ENCODE assay signal across 8 cellular contexts in the genomic region with DNA sequence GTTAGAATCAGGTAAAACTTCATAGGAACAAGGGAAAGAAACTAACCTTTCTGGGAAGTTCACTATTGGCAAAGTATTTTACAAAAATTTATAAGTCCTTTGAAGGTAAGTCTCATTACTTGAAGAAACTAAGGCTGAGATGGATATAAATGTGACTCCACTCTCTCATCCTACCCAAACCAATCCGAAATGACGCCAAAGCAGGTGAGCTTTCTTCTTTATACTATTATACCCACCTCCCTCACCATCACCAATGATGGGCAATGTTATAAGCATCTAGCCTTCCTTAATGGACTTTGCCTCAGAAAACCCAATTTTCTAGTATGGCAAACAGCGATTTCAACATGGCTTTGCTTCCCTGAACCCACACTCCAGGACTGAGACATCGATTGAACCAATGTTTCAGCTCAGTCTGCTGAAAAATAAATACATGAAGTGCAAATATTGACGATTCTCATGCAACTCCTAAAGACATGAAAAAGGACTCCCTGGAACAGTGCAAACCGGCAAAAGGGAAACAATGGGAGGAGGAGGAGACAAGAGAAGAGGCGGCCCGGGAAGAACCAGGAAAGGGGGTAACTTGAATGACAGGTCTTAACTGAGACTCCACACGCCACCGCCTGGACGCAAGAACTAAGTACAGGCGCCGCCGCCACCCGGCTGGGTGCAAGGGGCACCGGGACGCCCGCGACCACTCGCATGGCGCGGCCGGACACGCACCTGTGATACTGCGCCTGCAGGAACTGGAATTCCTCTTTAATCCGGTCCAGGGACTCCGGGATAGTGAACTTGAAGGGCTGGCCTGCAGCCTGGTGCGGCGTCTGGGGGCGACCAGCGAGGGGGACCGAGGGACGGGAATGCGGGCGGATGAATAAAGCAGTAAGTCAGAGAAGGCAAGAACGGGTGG. TPM values are rescaled to one million over a fixed set of nuclear protein-coding genes. Genes with fewer than 3 reads are reported as not detected.
DNase-seq lines count a peak whose midpoint lies in the region; ATAC-seq and TF ChIP-seq lines count a peak whose summit lies in the region.

No MANE protein-coding gene starts in this region.

- DNase-seq in SKM-1 treated with dmso at 0.1 percent for 144 hours (lab: John Stamatoyannopoulos, UW; ENCODE audit: unreplicated experiment) (peak; percentile 2), SKM-1 (lab: John Stamatoyannopoulos, UW; ENCODE audit: unreplicated experiment) (no peak), Karpas-422 (peak; percentile 52), Peyer's patch (peak; percentile 83 to 94 (median 86)), breast epithelium (ENCODE audit: low spot score in 2 of 2) (peak; percentile 82 to 86), iPS DF 6.9 (ENCODE audit: low read depth, low spot score) (no peak), prostate gland (ENCODE audit: low spot score) (peak; percentile 92)

- H3K27ac ChIP-seq in Karpas-422 (ENCODE audit: low read length) (no peak overlapping the region), Peyer's patch (peak overlapping the region; percentile 78 to 93 (median 86)), breast epithelium (peak overlapping the region; percentile 92 to 93), iPS DF 6.9 (ENCODE audit: low read length) (no peak overlapping the region), prostate gland (peak overlapping the region; percentile 79 to 85)

- H4K20me1 ChIP-seq in Karpas-422 (ENCODE audit: insufficient read depth, low read depth, low read length) = no peaks in the 10 kb centered on the region

- H3K27me3 ChIP-seq in Karpas-422 (ENCODE audit: low read length) = no peaks in the 10 kb centered on the region
- no peaks in the 10 kb centered on the region for H3K27me3 ChIP-seq in Peyer's patch
- H3K27me3 ChIP-seq in breast epithelium = no peaks in the 10 kb centered on the region
- no peaks in the 10 kb centered on the region for H3K27me3 ChIP-seq in iPS DF 6.9 (ENCODE audit: control insufficient read depth, insufficient read depth, low read length)
- H3K27me3 ChIP-seq in prostate gland (replicated peaks; ENCODE audit: insufficient read depth) = no peaks in the 10 kb centered on the region

- TF ChIP-seq CTCF in Peyer's patch (IDR thresholded peaks at IDR 0.05) (peak; percentile 37 to 75 (median 67)), breast epithelium (IDR thresholded peaks at IDR 0.05) (peak; percentile 66 to 79 (median 78)), prostate gland (IDR thresholded peaks at IDR 0.05) (peak; percentile 33 to 79 (median 74))

- TF ChIP-seq POLR2A in Peyer's patch (IDR thresholded peaks at IDR 0.05) = no peak
- TF ChIP-seq POLR2A in breast epithelium (IDR thresholded peaks at IDR 0.05) = no peak
- TF ChIP-seq POLR2A in prostate gland (IDR thresholded peaks at IDR 0.05) = peak; percentile 37

- ATAC-seq in GM19023 (IDR thresholded peaks at IDR 0.05; ENCODE audit: unreplicated experiment) = no peak

- H3K4me2 ChIP-seq in Karpas-422 (ENCODE audit: low read depth, low read length, poor library complexity, severe bottlenecking) = no peak overlapping the region

- no peaks in the 10 kb centered on the region for H3K9me3 ChIP-seq in Karpas-422 (ENCODE audit: low read length)
- H3K9me3 ChIP-seq in Peyer's patch = no peaks in the 10 kb centered on the region
- no peaks in the 10 kb centered on the region for H3K9me3 ChIP-seq in breast epithelium
- H3K9me3 ChIP-seq in iPS DF 6.9 (ENCODE audit: control insufficient read depth, insufficient read depth, low read length) = no peaks in the 10 kb centered on the region
- H3K9me3 ChIP-seq in prostate gland = no peaks in the 10 kb centered on the region

- H3K79me2 ChIP-seq in Karpas-422 (ENCODE audit: low read length) = no peaks in the 10 kb centered on the region

- H3K36me3 ChIP-seq in Karpas-422 (ENCODE audit: insufficient read depth, low read length) = no peaks in the 10 kb centered on the region
- no peaks in the 10 kb centered on the region for H3K36me3 ChIP-seq in Peyer's patch
- H3K36me3 ChIP-seq in breast epithelium = no peaks in the 10 kb centered on the region
- H3K36me3 ChIP-seq in iPS DF 6.9 (ENCODE audit: control insufficient read depth, insufficient read depth, low read length) = peaks cover 7% of the 10 kb centered on the region; the same call in 1 of the 2 replicates
- no peaks in the 10 kb centered on the region for H3K36me3 ChIP-seq in prostate gland

- intact Hi-C loops in breast epithelium (cut with DNase I; ENCODE audit: low total_unique reads) (no loop called here), prostate gland (cut with DNase I) (loop anchor here (2.0 to 10.0 kb wide), 8 partner anchors 100 to 1082 kb away; no protein-coding TSS in a partner anchor)

- H3K4me3 ChIP-seq in Karpas-422 (ENCODE audit: low read length) (no peak overlapping the region), Peyer's patch (peak overlapping the region; percentile 65 to 81 (median 72)), breast epithelium (peak overlapping the region; percentile 80 to 90 (median 84)), iPS DF 6.9 (ENCODE audit: low read length) (peak overlapping the region; percentile 60; the same call in 1 of the 2 replicates), prostate gland (peak overlapping the region; percentile 64 to 66)

- no peak overlapping the region for H2AFZ ChIP-seq in Karpas-422 (ENCODE audit: low read length)

- WGBS in iPS DF 6.9 (ENCODE audit: insufficient coverage, insufficient read length) = no CpG with 5 or more reads among the region's 36 CpGs
- 3% methylated on average over 36 of the region's 36 CpGs for WGBS in prostate gland

- no peaks in the 10 kb centered on the region for H3K9me2 ChIP-seq in Karpas-422 (replicated peaks; ENCODE audit: insufficient read depth, low read length)

- no peak overlapping the region for H3K9ac ChIP-seq in Karpas-422 (ENCODE audit: low read length)

- H3K4me1 ChIP-seq in Karpas-422 (ENCODE audit: low read length) = no peaks in the 10 kb centered on the region
- H3K4me1 ChIP-seq in Peyer's patch = peaks cover 0 to 21% (median 2%) of the 10 kb centered on the region in 4 donors
- peaks cover 0 to 14% of the 10 kb centered on the region in 2 donors for H3K4me1 ChIP-seq in breast epithelium
- H3K4me1 ChIP-seq in iPS DF 6.9 (ENCODE audit: control insufficient read depth, insufficient read depth, low read length) = no peaks in the 10 kb centered on the region; the same call in 1 of the 2 replicates
- no peaks in the 10 kb centered on the region for H3K4me1 ChIP-seq in prostate gland (replicated peaks)

RNA-seq across cellular contexts. Expression of gene TLE1, which starts 2.5 kb away (rescaled TPM):
- total RNA-seq in Karpas-422 (2014; rRNA removed; shearing (Covaris generic); ENCODE audit: low replicate concordance) = not detected in 2 replicates
- total RNA-seq in Peyer's patch = 10 to 100 TPM; 18.7 to 54.5 (median 40.2) TPM
- 10 to 100 TPM; 41.1 to 52.1 (median 47.4) TPM for total RNA-seq in breast epithelium
- 10 to 100 TPM; 61.0 to 89.5 TPM for total RNA-seq in prostate gland

Comparison
In these comparisons a context has a peak if more than half of its experiments do, and no peak if none do; other contexts are left out.
1. DNase-seq: peak in SKM-1 treated with dmso at 0.1 percent for 144 hours (single experiment), Karpas-422 (single experiment), Peyer's patch (3 of 3), breast epithelium (2 of 2) and prostate gland (single experiment); none in SKM-1 (single experiment) and iPS DF 6.9 (single experiment).
2. H3K27ac ChIP-seq: peak in Peyer's patch (4 of 4), breast epithelium (2 of 2) and prostate gland (2 of 2); none in Karpas-422 (single experiment) and iPS DF 6.9 (single experiment).
3. RNA of gene TLE1, which starts 2.5 kb away (total RNA-seq): 61.0 to 89.5 TPM in prostate gland, 41.1 to 52.1 TPM in breast epithelium and 18.7 to 54.5 TPM in Peyer's patch; not detected in Karpas-422; every median in the first group is over 10 times any median in the second.
4. Peak in every context shown above with its lines, with median percentiles within 50 percentile points of each other: CTCF ChIP-seq.